7 cellular contexts compared by ENCODE assay signal in genomic region chr7:102285541-102286236, GRCh38. TPM values are rescaled to one million over a fixed set of nuclear protein-coding genes. Genes with fewer than 3 reads are reported as not detected.
DNase-seq lines count a peak whose midpoint lies in the region; ATAC-seq and TF ChIP-seq lines count a peak whose summit lies in the region.

No MANE protein-coding gene starts in this region.

- no peak for DNase-seq in activated CD4-positive, alpha-beta memory T cell treated with anti-CD3 and anti-CD28 coated beads for 36 hours
- DNase-seq in stomach, result no peak
- DNase-seq in islet precursor cell, result no peak
- no peak for DNase-seq in NCI-H524 treated with DMSO at 0.1 percent for 48 hours (lab: John Stamatoyannopoulos, UW)

- H3K9ac ChIP-seq in iPS-20b (ENCODE audit: low read depth, low read length), result peak overlapping the region; percentile 88; the same call in 1 of the 2 replicates

- peak overlapping the region; percentile 69; the same call in 1 of the 2 replicates for H3K4me3 ChIP-seq in iPS-20b (ENCODE audit: low read length)
- H3K4me3 ChIP-seq in stomach, result peak overlapping the region; percentile 77 to 85 (median 78)

- intact Hi-C loops in activated CD4-positive, alpha-beta memory T cell treated with anti-CD3 and anti-CD28 coated beads for 36 hours (cut with micrococcal nuclease), result loop anchor here (1.0 to 5.0 kb wide), 2 partner anchors 111 to 177 kb away; partner anchors contain the start of genes ALKBH4, LRWD1 and PRKRIP1
- intact Hi-C loops in stomach (cut with DNase I; ENCODE audit: low total_unique reads), result loop anchor here (10.0 kb wide), 1 partner anchor 179 kb away; the partner anchor contains the start of genes ALKBH4 and LRWD1

- no peak for TF ChIP-seq POLR2A in stomach (IDR thresholded peaks at IDR 0.05)

- H3K36me3 ChIP-seq in iPS-20b (ENCODE audit: insufficient read depth, low read depth, low read length) (no peaks in the 10 kb centered on the region), stomach (no peaks in the 10 kb centered on the region)

- H3K36me3 Mint-ChIP-seq in activated CD4-positive, alpha-beta memory T cell treated with anti-CD3 and anti-CD28 coated beads for 36 hours, result no peaks in the 10 kb centered on the region

- H3K27ac ChIP-seq in iPS-20b (ENCODE audit: low read length) (no peak overlapping the region), stomach (peak overlapping the region; percentile 73 to 91 (median 89))

- ATAC-seq in HG03280 (IDR thresholded peaks at IDR 0.05; ENCODE audit: unreplicated experiment) (peak; percentile 1), GM18502 (IDR thresholded peaks at IDR 0.05; ENCODE audit: poor library complexity, unreplicated experiment) (no peak)

- no peaks in the 10 kb centered on the region for H3K9me3 Mint-ChIP-seq in activated CD4-positive, alpha-beta memory T cell treated with anti-CD3 and anti-CD28 coated beads for 36 hours

- no peak for TF ChIP-seq EP300 in stomach (IDR thresholded peaks at IDR 0.05)

- H3K27me3 Mint-ChIP-seq in activated CD4-positive, alpha-beta memory T cell treated with anti-CD3 and anti-CD28 coated beads for 36 hours, result peaks cover 6% of the 10 kb centered on the region

- H3K4me1 ChIP-seq in iPS-20b (ENCODE audit: insufficient read depth, low read length) (no peaks in the 10 kb centered on the region), stomach (peaks cover 14 to 40% (median 31%) of the 10 kb centered on the region in 4 donors)

- peaks cover 27% of the 10 kb centered on the region for H3K4me1 Mint-ChIP-seq in activated CD4-positive, alpha-beta memory T cell treated with anti-CD3 and anti-CD28 coated beads for 36 hours (ENCODE audit: low read depth)

- H3K27ac Mint-ChIP-seq in activated CD4-positive, alpha-beta memory T cell treated with anti-CD3 and anti-CD28 coated beads for 36 hours, result no peak overlapping the region

- 31 to 52% (median 38%) methylated on average over 12 to 19 of the region's 19 CpGs for WGBS in stomach, 5 donors

- no peak for TF ChIP-seq CTCF in stomach (IDR thresholded peaks at IDR 0.05)

- H3K4me3 Mint-ChIP-seq in activated CD4-positive, alpha-beta memory T cell treated with anti-CD3 and anti-CD28 coated beads for 36 hours, result peak overlapping the region; percentile 38

- H3K27me3 ChIP-seq in iPS-20b (ENCODE audit: insufficient read depth, low read length) (peaks cover 27% of the 10 kb centered on the region; the same call in 1 of the 2 replicates), stomach (peaks cover 0 to 7% (median 0%) of the 10 kb centered on the region in 3 donors)

- CTCF ChIA-PET in activated CD4-positive, alpha-beta memory T cell treated with anti-CD3 and anti-CD28 coated beads for 36 hours (lab: Charles Lee), result no interaction called here

- no peaks in the 10 kb centered on the region for H3K9me3 ChIP-seq in iPS-20b (ENCODE audit: insufficient read depth, low read depth, low read length)
- no peaks in the 10 kb centered on the region for H3K9me3 ChIP-seq in stomach

- POLR2A ChIA-PET in activated CD4-positive, alpha-beta memory T cell treated with anti-CD3 and anti-CD28 coated beads for 36 hours (lab: Charles Lee), result no interaction called here

RNA-seq across cellular contexts. Expression of gene SH2B2, which starts 1.0 kb away (rescaled TPM):
- total RNA-seq in activated CD4-positive, alpha-beta memory T cell treated with anti-CD3 and anti-CD28 coated beads for 36 hours, result 1 to 10 TPM; 3.8 to 4.7 TPM
- total RNA-seq in stomach, result 10 to 100 TPM in 1 of 5 donors, 1 to 10 TPM in 2, under 1 TPM in 1, not detected in 1; 0.37 to 11.1 (median 6.5) TPM
- 1 to 10 TPM; 2.3 to 2.7 (median 2.6) TPM for polyA plus RNA-seq in stomach
